In the genomic region with DNA sequence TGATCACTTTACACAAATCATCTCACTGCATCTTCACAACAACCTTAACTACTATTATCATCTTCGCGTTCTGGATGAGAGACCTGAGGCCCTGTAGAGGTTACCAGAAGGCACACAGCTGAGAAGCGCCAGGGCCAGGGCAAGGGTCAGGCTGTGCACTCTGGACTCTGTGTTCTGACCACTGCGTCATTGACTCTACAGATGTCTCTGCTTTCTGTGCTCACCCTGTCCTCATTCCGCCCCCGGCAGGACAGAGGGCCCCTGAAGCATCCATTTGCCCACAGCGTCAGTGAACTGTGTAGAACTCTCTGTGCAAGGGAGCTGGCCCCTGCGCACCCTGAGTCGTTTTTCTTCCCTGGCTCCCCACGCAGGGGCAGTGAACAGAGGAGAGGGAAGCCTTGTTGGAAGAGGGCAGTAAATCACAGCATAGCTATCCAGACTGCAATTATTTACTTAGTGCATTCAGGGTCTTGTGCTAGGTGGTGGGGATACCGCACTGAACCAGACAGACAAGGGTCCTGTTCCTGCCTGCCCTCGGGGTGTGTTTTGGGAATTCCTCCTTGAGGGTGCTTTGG, we compare ENCODE assay signal across 1 cellular context.
TF ChIP-seq lines count a peak whose summit lies in the region.

No MANE protein-coding gene starts in this region.

TF ChIP-seq in HepG2, 621 proteins besides CTCF, POLR2A, EP300 and RAD21 (continues in another document):
- TF ChIP-seq MIER3 (CRISPR knock-in tag; IDR thresholded peaks at IDR 0.05; ENCODE audit: borderline replicate concordance) (no peak; the same call in 1 of the 2 replicates), ZNF546 (CRISPR knock-in tag; conservative IDR thresholded peaks at IDR 0.05) (no peak), ZNF713 (CRISPR knock-in tag; IDR thresholded peaks at IDR 0.05) (no peak), ZNF83 (CRISPR knock-in tag; IDR thresholded peaks at IDR 0.05; ENCODE audit: borderline replicate concordance) (no peak), MYNN (CRISPR knock-in tag; IDR thresholded peaks at IDR 0.05; ENCODE audit: low read depth) (no peak), NBN (conservative IDR thresholded peaks at IDR 0.05) (no peak), RCOR2 (CRISPR knock-in tag; IDR thresholded peaks at IDR 0.05) (no peak), KAT2B (IDR thresholded peaks at IDR 0.05; ENCODE audit: borderline replicate concordance, low read depth, low read length) (no peak), TCF7 (IDR thresholded peaks at IDR 0.05; ENCODE audit: low read depth) (no peak), HOXA3 (CRISPR knock-in tag; IDR thresholded peaks at IDR 0.05) (peak; percentile 82), ZNF563 (CRISPR knock-in tag; IDR thresholded peaks at IDR 0.05) (no peak), NFKBIZ (CRISPR knock-in tag; IDR thresholded peaks at IDR 0.05) (no peak), MTA3 (CRISPR knock-in tag; IDR thresholded peaks at IDR 0.05) (no peak), MAFK (conservative IDR thresholded peaks at IDR 0.05 in 1 of 2, IDR thresholded peaks at IDR 0.05 in 1 of 2; ENCODE audit: low read length in 2 of 2) (no peak), MED1 (CRISPR knock-in tag; IDR thresholded peaks at IDR 0.05) (peak; percentile 63), STAG1 (CRISPR knock-in tag; IDR thresholded peaks at IDR 0.05) (no peak; the same call in 1 of the 2 replicates), ETV5 (CRISPR knock-in tag; IDR thresholded peaks at IDR 0.05; ENCODE audit: borderline replicate concordance) (no peak; the same call in 1 of the 2 replicates), ZNF644 (CRISPR knock-in tag; IDR thresholded peaks at IDR 0.05; ENCODE audit: low read depth) (no peak), JARID2 (CRISPR knock-in tag; IDR thresholded peaks at IDR 0.05; ENCODE audit: insufficient replicate concordance) (no peak), ZNF264 (CRISPR knock-in tag; IDR thresholded peaks at IDR 0.05) (no peak), CHD2 (IDR thresholded peaks at IDR 0.05; ENCODE audit: low read depth, low read length) (no peak), ZNF616 (CRISPR knock-in tag; IDR thresholded peaks at IDR 0.05; ENCODE audit: low read depth) (no peak), POLR2G (IDR thresholded peaks at IDR 0.05; ENCODE audit: low read depth, low read length) (0 out of 2 replicates have a peak, but pooled peaks have one; percentile 17), PHF21A (CRISPR knock-in tag; IDR thresholded peaks at IDR 0.05) (peak; percentile 65; the same call in 1 of the 2 replicates), RBM22 (optimal IDR thresholded peaks at IDR 0.05; ENCODE audit: low read length) (no peak), ZFP36L2 (CRISPR knock-in tag; IDR thresholded peaks at IDR 0.05) (no peak), SAFB2 (CRISPR knock-in tag; IDR thresholded peaks at IDR 0.05; ENCODE audit: borderline replicate concordance, low read depth) (no peak), ZFY (CRISPR knock-in tag; IDR thresholded peaks at IDR 0.05) (peak; percentile 48; the same call in 1 of the 2 replicates), MAFF (IDR thresholded peaks at IDR 0.05; ENCODE audit: low read depth, low read length) (no peak), HDAC6 (IDR thresholded peaks at IDR 0.05; ENCODE audit: low read depth, low read length) (no peak), PTBP1 (IDR thresholded peaks at IDR 0.05; ENCODE audit: low read depth, low read length, poor library complexity, severe bottlenecking) (no peak), ZNF33B (CRISPR knock-in tag; IDR thresholded peaks at IDR 0.05) (no peak), ATF7 (IDR thresholded peaks at IDR 0.05) (peak; percentile 10; the same call in 1 of the 2 replicates), ATF7 (CRISPR knock-in tag; IDR thresholded peaks at IDR 0.05) (no peak), ZFYVE20 (CRISPR knock-in tag; IDR thresholded peaks at IDR 0.05; ENCODE audit: borderline replicate concordance, low read depth) (no peak), YY1 (IDR thresholded peaks at IDR 0.05; ENCODE audit: insufficient read depth, insufficient replicate concordance, low read depth, low read length) (peak; percentile 27), MED8 (CRISPR knock-in tag; IDR thresholded peaks at IDR 0.05; ENCODE audit: insufficient replicate concordance) (no peak), ZNF124 (CRISPR knock-in tag; IDR thresholded peaks at IDR 0.05) (no peak), TGIF2 (CRISPR knock-in tag; IDR thresholded peaks at IDR 0.05) (no peak), CREB1 (IDR thresholded peaks at IDR 0.05) (peak; percentile 41), CREB1 (CRISPR knock-in tag; IDR thresholded peaks at IDR 0.05) (peak; percentile 51), EZH2 (conservative IDR thresholded peaks at IDR 0.05; ENCODE audit: low read depth, low read length) (no peak)
- TF ChIP-seq, protein P1, sequence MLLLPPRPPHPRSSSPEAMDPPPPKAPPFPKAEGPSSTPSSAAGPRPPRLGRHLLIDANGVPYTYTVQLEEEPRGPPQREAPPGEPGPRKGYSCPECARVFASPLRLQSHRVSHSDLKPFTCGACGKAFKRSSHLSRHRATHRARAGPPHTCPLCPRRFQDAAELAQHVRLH (CRISPR knock-in tag; IDR thresholded peaks at IDR 0.05; ENCODE audit: borderline replicate concordance, low read depth), result no peak
- TF ChIP-seq, protein P2, sequence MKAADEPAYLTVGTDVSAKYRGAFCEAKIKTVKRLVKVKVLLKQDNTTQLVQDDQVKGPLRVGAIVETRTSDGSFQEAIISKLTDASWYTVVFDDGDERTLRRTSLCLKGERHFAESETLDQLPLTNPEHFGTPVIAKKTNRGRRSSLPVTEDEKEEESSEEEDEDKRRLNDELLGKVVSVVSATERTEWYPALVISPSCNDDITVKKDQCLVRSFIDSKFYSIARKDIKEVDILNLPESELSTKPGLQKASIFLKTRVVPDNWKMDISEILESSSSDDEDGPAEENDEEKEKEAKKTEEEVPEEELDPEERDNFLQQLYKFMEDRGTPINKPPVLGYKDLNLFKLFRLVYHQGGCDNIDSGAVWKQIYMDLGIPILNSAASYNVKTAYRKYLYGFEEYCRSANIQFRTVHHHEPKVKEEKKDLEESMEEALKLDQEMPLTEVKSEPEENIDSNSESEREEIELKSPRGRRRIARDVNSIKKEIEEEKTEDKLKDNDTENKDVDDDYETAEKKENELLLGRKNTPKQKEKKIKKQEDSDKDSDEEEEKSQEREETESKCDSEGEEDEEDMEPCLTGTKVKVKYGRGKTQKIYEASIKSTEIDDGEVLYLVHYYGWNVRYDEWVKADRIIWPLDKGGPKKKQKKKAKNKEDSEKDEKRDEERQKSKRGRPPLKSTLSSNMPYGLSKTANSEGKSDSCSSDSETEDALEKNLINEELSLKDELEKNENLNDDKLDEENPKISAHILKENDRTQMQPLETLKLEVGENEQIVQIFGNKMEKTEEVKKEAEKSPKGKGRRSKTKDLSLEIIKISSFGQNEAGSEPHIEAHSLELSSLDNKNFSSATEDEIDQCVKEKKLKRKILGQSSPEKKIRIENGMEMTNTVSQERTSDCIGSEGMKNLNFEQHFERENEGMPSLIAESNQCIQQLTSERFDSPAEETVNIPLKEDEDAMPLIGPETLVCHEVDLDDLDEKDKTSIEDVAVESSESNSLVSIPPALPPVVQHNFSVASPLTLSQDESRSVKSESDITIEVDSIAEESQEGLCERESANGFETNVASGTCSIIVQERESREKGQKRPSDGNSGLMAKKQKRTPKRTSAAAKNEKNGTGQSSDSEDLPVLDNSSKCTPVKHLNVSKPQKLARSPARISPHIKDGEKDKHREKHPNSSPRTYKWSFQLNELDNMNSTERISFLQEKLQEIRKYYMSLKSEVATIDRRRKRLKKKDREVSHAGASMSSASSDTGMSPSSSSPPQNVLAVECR (CRISPR knock-in tag; IDR thresholded peaks at IDR 0.05; ENCODE audit: borderline replicate concordance), result peak; percentile 48; the same call in 1 of the 2 replicates
- TF ChIP-seq, protein P3, sequence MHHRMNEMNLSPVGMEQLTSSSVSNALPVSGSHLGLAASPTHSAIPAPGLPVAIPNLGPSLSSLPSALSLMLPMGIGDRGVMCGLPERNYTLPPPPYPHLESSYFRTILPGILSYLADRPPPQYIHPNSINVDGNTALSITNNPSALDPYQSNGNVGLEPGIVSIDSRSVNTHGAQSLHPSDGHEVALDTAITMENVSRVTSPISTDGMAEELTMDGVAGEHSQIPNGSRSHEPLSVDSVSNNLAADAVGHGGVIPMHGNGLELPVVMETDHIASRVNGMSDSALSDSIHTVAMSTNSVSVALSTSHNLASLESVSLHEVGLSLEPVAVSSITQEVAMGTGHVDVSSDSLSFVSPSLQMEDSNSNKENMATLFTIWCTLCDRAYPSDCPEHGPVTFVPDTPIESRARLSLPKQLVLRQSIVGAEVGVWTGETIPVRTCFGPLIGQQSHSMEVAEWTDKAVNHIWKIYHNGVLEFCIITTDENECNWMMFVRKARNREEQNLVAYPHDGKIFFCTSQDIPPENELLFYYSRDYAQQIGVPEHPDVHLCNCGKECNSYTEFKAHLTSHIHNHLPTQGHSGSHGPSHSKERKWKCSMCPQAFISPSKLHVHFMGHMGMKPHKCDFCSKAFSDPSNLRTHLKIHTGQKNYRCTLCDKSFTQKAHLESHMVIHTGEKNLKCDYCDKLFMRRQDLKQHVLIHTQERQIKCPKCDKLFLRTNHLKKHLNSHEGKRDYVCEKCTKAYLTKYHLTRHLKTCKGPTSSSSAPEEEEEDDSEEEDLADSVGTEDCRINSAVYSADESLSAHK (CRISPR knock-in tag; IDR thresholded peaks at IDR 0.05; ENCODE audit: borderline replicate concordance), result no peak
- TF ChIP-seq, protein P4, sequence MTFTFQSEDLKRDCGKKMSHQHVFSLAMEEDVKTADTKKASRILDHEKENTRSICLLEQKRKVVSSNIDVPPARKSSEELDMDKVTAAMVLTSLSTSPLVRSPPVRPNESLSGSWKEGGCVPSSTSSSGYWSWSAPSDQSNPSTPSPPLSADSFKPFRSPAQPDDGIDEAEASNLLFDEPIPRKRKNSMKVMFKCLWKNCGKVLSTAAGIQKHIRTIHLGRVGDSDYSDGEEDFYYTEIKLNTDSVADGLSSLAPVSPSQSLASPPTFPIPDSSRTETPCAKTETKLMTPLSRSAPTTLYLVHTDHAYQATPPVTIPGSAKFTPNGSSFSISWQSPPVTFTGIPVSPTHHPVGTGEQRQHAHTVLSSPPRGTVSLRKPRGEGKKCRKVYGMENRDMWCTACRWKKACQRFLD (CRISPR knock-in tag; IDR thresholded peaks at IDR 0.05; ENCODE audit: borderline replicate concordance), result no peak
- TF ChIP-seq, protein P5, sequence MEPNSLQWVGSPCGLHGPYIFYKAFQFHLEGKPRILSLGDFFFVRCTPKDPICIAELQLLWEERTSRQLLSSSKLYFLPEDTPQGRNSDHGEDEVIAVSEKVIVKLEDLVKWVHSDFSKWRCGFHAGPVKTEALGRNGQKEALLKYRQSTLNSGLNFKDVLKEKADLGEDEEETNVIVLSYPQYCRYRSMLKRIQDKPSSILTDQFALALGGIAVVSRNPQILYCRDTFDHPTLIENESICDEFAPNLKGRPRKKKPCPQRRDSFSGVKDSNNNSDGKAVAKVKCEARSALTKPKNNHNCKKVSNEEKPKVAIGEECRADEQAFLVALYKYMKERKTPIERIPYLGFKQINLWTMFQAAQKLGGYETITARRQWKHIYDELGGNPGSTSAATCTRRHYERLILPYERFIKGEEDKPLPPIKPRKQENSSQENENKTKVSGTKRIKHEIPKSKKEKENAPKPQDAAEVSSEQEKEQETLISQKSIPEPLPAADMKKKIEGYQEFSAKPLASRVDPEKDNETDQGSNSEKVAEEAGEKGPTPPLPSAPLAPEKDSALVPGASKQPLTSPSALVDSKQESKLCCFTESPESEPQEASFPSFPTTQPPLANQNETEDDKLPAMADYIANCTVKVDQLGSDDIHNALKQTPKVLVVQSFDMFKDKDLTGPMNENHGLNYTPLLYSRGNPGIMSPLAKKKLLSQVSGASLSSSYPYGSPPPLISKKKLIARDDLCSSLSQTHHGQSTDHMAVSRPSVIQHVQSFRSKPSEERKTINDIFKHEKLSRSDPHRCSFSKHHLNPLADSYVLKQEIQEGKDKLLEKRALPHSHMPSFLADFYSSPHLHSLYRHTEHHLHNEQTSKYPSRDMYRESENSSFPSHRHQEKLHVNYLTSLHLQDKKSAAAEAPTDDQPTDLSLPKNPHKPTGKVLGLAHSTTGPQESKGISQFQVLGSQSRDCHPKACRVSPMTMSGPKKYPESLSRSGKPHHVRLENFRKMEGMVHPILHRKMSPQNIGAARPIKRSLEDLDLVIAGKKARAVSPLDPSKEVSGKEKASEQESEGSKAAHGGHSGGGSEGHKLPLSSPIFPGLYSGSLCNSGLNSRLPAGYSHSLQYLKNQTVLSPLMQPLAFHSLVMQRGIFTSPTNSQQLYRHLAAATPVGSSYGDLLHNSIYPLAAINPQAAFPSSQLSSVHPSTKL (CRISPR knock-in tag; IDR thresholded peaks at IDR 0.05), result peak; percentile 67
- TF ChIP-seq, protein P6, sequence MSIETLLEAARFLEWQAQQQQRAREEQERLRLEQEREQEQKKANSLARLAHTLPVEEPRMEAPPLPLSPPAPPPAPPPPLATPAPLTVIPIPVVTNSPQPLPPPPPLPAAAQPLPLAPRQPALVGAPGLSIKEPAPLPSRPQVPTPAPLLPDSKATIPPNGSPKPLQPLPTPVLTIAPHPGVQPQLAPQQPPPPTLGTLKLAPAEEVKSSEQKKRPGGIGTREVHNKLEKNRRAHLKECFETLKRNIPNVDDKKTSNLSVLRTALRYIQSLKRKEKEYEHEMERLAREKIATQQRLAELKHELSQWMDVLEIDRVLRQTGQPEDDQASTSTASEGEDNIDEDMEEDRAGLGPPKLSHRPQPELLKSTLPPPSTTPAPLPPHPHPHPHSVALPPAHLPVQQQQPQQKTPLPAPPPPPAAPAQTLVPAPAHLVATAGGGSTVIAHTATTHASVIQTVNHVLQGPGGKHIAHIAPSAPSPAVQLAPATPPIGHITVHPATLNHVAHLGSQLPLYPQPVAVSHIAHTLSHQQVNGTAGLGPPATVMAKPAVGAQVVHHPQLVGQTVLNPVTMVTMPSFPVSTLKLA (IDR thresholded peaks at IDR 0.05), result no peak
- TF ChIP-seq, protein P7, sequence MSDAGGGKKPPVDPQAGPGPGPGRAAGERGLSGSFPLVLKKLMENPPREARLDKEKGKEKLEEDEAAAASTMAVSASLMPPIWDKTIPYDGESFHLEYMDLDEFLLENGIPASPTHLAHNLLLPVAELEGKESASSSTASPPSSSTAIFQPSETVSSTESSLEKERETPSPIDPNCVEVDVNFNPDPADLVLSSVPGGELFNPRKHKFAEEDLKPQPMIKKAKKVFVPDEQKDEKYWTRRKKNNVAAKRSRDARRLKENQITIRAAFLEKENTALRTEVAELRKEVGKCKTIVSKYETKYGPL (CRISPR knock-in tag; IDR thresholded peaks at IDR 0.05), result no peak
- TF ChIP-seq, protein P8, sequence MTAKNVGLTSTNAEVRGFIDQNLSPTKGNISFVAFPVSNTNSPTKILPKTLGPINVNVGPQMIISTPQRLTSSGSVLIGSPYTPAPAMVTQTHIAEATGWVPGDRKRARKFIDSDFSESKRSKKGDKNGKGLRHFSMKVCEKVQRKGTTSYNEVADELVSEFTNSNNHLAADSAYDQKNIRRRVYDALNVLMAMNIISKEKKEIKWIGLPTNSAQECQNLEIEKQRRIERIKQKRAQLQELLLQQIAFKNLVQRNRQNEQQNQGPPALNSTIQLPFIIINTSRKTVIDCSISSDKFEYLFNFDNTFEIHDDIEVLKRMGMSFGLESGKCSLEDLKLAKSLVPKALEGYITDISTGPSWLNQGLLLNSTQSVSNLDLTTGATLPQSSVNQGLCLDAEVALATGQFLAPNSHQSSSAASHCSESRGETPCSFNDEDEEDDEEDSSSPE (CRISPR knock-in tag; IDR thresholded peaks at IDR 0.05), result no peak
- TF ChIP-seq, protein P9, sequence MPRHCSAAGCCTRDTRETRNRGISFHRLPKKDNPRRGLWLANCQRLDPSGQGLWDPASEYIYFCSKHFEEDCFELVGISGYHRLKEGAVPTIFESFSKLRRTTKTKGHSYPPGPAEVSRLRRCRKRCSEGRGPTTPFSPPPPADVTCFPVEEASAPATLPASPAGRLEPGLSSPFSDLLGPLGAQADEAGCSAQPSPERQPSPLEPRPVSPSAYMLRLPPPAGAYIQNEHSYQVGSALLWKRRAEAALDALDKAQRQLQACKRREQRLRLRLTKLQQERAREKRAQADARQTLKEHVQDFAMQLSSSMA (CRISPR knock-in tag; IDR thresholded peaks at IDR 0.05), result no peak
